In genomic region chr7:13724631-13725566, GRCh38 we compare ENCODE assay signal across 24 cellular contexts.
DNase-seq lines count a peak whose midpoint lies in the region; ATAC-seq and TF ChIP-seq lines count a peak whose summit lies in the region.
"Had no signal": no experiment of that assay in that cellular context is flagged by ENCODE, and none has a peak within 500 bp of the region (broad histone marks: within the 10 kb centered on the region; RNA-seq: fewer than 3 reads in every experiment).

No MANE protein-coding gene starts in this region.

- no TSS peak for BruUV-seq in Panc1 (replicated peaks; lab: Mats Ljungman, UMichigan)

- 0 out of 2 replicates have a peak, but pooled peaks cover 4% of the 10 kb centered on the region for H3K9me3 ChIP-seq in Panc1 (ENCODE audit: control insufficient read depth, insufficient read depth, low read depth, low read length)
- H3K9me3 ChIP-seq: adrenal gland, gastrocnemius medialis, left ventricle myocardium inferior, SJSA1, testis had no signal

- no peaks in the 10 kb centered on the region for H3K4me1 ChIP-seq in Panc1 (ENCODE audit: control insufficient read depth, insufficient read depth, low read length)
- H3K4me1 ChIP-seq: adrenal gland, gastrocnemius medialis, left ventricle myocardium inferior, SJSA1, testis had no signal

- CTCF ChIA-PET in Panc1 (lab: Charles Lee), result interaction anchor here (0.5 kb wide), 1 partner anchor 155 kb away, joined by 4 read pairs; no protein-coding TSS in a partner anchor

- TF ChIP-seq CTCF in Panc1 (IDR thresholded peaks at IDR 0.05), result no peak

- peak; percentile 56; the same call in 1 of the 2 replicates for ATAC-seq in Panc1
- ATAC-seq: gastrocnemius medialis had no signal

- H3K36me3 ChIP-seq in Panc1 (ENCODE audit: control insufficient read depth, insufficient read depth, low read length), result no peaks in the 10 kb centered on the region
- H3K36me3 ChIP-seq: adrenal gland, gastrocnemius medialis, left ventricle myocardium inferior, SJSA1, WERI-Rb-1 had no signal

- POLR2A ChIA-PET in Panc1 (lab: Charles Lee), result interaction anchor here (0.5 kb wide), 1 partner anchor 10 kb away, joined by 9 read pairs; no protein-coding TSS in a partner anchor

- no peak overlapping the region for H3K4me3 ChIP-seq in Panc1 (ENCODE audit: low read depth in 2 of 2, low read length in 2 of 2)
- H3K4me3 ChIP-seq: adrenal gland, gastrocnemius medialis, left ventricle myocardium inferior, SJSA1, testis had no signal

- in situ Hi-C loops in Panc1 (cut with HindIII; ENCODE audit: low pct_unique_long_range_greater_than_20kb, low sequenced_read_pairs), result no loop called here

- no peak overlapping the region for H3K27ac ChIP-seq in Panc1 (ENCODE audit: low read length)
- H3K27ac ChIP-seq: adrenal gland, C4-2B, epithelial cell of prostate, gastrocnemius medialis, KMS-11, left ventricle myocardium inferior, SJSA1, testis, WERI-Rb-1 had no signal

- intact Hi-C loops in Panc1 (cut with micrococcal nuclease; ENCODE audit: unreplicated experiment), result loop anchor here (5.0 kb wide), 2 partner anchors 198 to 443 kb away; no protein-coding TSS in a partner anchor

- peak; percentile 67 for DNase-seq in DMS 273 (lab: John Stamatoyannopoulos, UW; ENCODE audit: unreplicated experiment)
- DNase-seq in NCI-H1092 treated with DMSO at 0.1 percent for 48 hours (lab: John Stamatoyannopoulos, UW), result peak; percentile 44
- no peak for DNase-seq in Panc1 (ENCODE audit: low read depth, low spot score)
- peak; percentile 12 for DNase-seq in inferior parietal cortex (ENCODE audit: extremely low spot score)
- DNase-seq in mesenteric fat pad (ENCODE audit: low spot score), result no peak
- DNase-seq in NCI-H82 (lab: John Stamatoyannopoulos, UW), result no peak
- DNase-seq in NCI-H187 (lab: John Stamatoyannopoulos, UW), result no peak
- DNase-seq in stimulated activated naive CD4-positive, alpha-beta T cell (lab: John Stamatoyannopoulos, UW), result no peak
- DNase-seq: activated CD4-positive, alpha-beta T cell treated with anti-CD3 and anti-CD28 coated beads, Interleukin-2, amount 50 U/mL, for 48 hours; activated gamma-delta T cell treated with Interleukin-2 at 50 U/mL for 16 hours; activated T-cell treated with anti-CD3 and anti-CD28 coated beads for 4 hours; adrenal gland; gastrocnemius medialis; left ventricle myocardium inferior; NCI-H1436; NCI-H510A; stimulated activated CD4-positive, alpha-beta T cell treated with anti-CD3 and anti-CD28 coated beads, Interleukin-12 subunit alpha, Interleukin-12 subunit beta, amount 100 ng/mL, for 4 hours; T-helper 2 cell; testis; WERI-Rb-1 had no signal

- H3K27me3 ChIP-seq in Panc1 (ENCODE audit: control insufficient read depth, insufficient read depth, low read length), result no peaks in the 10 kb centered on the region
- H3K27me3 ChIP-seq: adrenal gland, gastrocnemius medialis, SJSA1, testis had no signal

Comparison
In these comparisons a context has a peak if more than half of its experiments do, and no peak if none do; other contexts are left out.
1. DNase-seq: peak in DMS 273 (single experiment), NCI-H1092 treated with DMSO at 0.1 percent for 48 hours (single experiment) and inferior parietal cortex (single experiment); none in Panc1 (single experiment), mesenteric fat pad (single experiment), NCI-H82 (single experiment), NCI-H187 (0 of 2) and stimulated activated naive CD4-positive, alpha-beta T cell (0 of 6).